ENCODE assay signal across 26 cellular contexts in genomic region chr22:27381960-27382742, GRCh38.
A peak's percentile ranks its signal among the peaks of the same experiment; 100 is the strongest.
DNase-seq lines count a peak whose midpoint lies in the region; ATAC-seq and TF ChIP-seq lines count a peak whose summit lies in the region.
"Had no signal": no experiment of that assay in that cellular context is flagged by ENCODE, and none has a peak within 500 bp of the region (broad histone marks: within the 10 kb centered on the region; RNA-seq: fewer than 3 reads in every experiment).

No MANE protein-coding gene starts in this region.

- no peak for TF ChIP-seq CTCF in PC-3 (conservative IDR thresholded peaks at IDR 0.05; ENCODE audit: low read depth, low read length)

- H3K4me3 Mint-ChIP-seq in stimulated activated effector memory CD8-positive, alpha-beta T cell treated with anti-CD3 and anti-CD28 coated beads, Interleukin-12 subunit alpha, Interleukin-12 subunit beta, amount 100 ng/mL, for 72 hours = no peak overlapping the region
- H3K4me3 Mint-ChIP-seq in activated naive CD8-positive, alpha-beta T cell treated with anti-CD3 and anti-CD28 coated beads, Interleukin-2, amount 50 U/mL, for 24 hours = no peak overlapping the region
- H3K4me3 Mint-ChIP-seq: dendritic cell treated with granulocyte-macrophage colony-stimulating factor and Interleukin-4, amounts not matched to agents 40 ng/mL and 50 ng/mL, for 4 days; mesothelial cell of epicardium; naive thymus-derived CD8-positive, alpha-beta T cell had no signal

- H3K4me3 ChIP-seq in H7 (ENCODE audit: insufficient read depth, low read depth, low read length) (no peak overlapping the region), SJCRH30 (no peak overlapping the region), PC-3 (ENCODE audit: low read length) (no peak overlapping the region)
- H3K4me3 ChIP-seq: ascending aorta had no signal

- no peak overlapping the region for H3K27ac Mint-ChIP-seq in stimulated activated effector memory CD8-positive, alpha-beta T cell treated with anti-CD3 and anti-CD28 coated beads, Interleukin-12 subunit alpha, Interleukin-12 subunit beta, amount 100 ng/mL, for 72 hours
- H3K27ac Mint-ChIP-seq in activated naive CD8-positive, alpha-beta T cell treated with anti-CD3 and anti-CD28 coated beads, Interleukin-2, amount 50 U/mL, for 24 hours = no peak overlapping the region
- H3K27ac Mint-ChIP-seq: activated naive CD4-positive, alpha-beta T cell treated with anti-CD3 and anti-CD28 coated beads, Interleukin-2, amount 50 U/mL, for 72 hours; activated T-helper 2 cell treated with anti-CD3 and anti-CD28 coated beads, Interferon-gamma antibody, Interleukin-2, Interleukin-4, amounts not matched to agents 10 μg/mL and 5 μg/mL and 100 μg/mL, durations not matched to agents 14 hours and 24 hours and 36 hours; dendritic cell treated with granulocyte-macrophage colony-stimulating factor and Interleukin-4, amounts not matched to agents 40 ng/mL and 50 ng/mL, for 4 days; naive thymus-derived CD8-positive, alpha-beta T cell had no signal

- peak; percentile 17 for ATAC-seq in stimulated activated effector memory CD8-positive, alpha-beta T cell treated with anti-CD3 and anti-CD28 coated beads, Interleukin-12 subunit alpha, Interleukin-12 subunit beta, amount 100 ng/mL, for 72 hours
- ATAC-seq in HG02678 (IDR thresholded peaks at IDR 0.05; ENCODE audit: unreplicated experiment) = no peak
- no peak for ATAC-seq in PC-3
- no peak for ATAC-seq in activated naive CD8-positive, alpha-beta T cell treated with anti-CD3 and anti-CD28 coated beads, Interleukin-2, amount 50 U/mL, for 24 hours
- no peak for ATAC-seq in GM19467 (IDR thresholded peaks at IDR 0.05; ENCODE audit: unreplicated experiment)
- ATAC-seq: activated naive CD4-positive, alpha-beta T cell treated with anti-CD3 and anti-CD28 coated beads, Interleukin-2, amount 50 U/mL, for 72 hours; left ventricle myocardium superior; naive thymus-derived CD8-positive, alpha-beta T cell had no signal

- peaks cover 4% of the 10 kb centered on the region for H3K27me3 Mint-ChIP-seq in activated naive CD8-positive, alpha-beta T cell treated with anti-CD3 and anti-CD28 coated beads, Interleukin-2, amount 50 U/mL, for 24 hours

- DNase-seq in H7 (peak; percentile 76), SJCRH30 (peak; percentile 17 to 28), iPS DF 19.7 (ENCODE audit: low read depth, low spot score) (peak; percentile 17), PC-3 (no peak)
- no peak for DNase-seq in stimulated activated effector memory CD8-positive, alpha-beta T cell treated with anti-CD3 and anti-CD28 coated beads, Interleukin-12 subunit alpha, Interleukin-12 subunit beta, amount 100 ng/mL, for 72 hours (ENCODE audit: low spot score in 2 of 2)
- no peak for DNase-seq in activated naive CD8-positive, alpha-beta T cell treated with anti-CD3 and anti-CD28 coated beads, Interleukin-2, amount 50 U/mL, for 24 hours
- DNase-seq: activated CD4-positive, alpha-beta T cell treated with anti-CD3 and anti-CD28 coated beads, Interleukin-2, amount 50 U/mL, for 48 hours; Calu3; central memory CD4-positive, alpha-beta T cell; DMS79 treated with DMSO at 0.1 percent for 48 hours; hippocampal formation; IMR-90; left ventricle myocardium superior; naive thymus-derived CD8-positive, alpha-beta T cell; NCI-H1092 treated with DMSO at 0.1 percent for 48 hours; NCI-H187 treated with DMSO at 0.1 percent for 48 hours; substantia nigra; T-helper 1 cell had no signal

- BruUV-seq in PC-3 (replicated peaks; lab: Mats Ljungman, UMichigan) = no TSS peak

- POLR2A ChIA-PET in PC-3 (lab: Charles Lee; ENCODE audit: unreplicated experiment) = no interaction called here

- H3K27me3 ChIP-seq in H7 (ENCODE audit: control insufficient read depth, insufficient read depth, low read length) = no peaks in the 10 kb centered on the region
- H3K27me3 ChIP-seq in SJCRH30 = no peaks in the 10 kb centered on the region
- peaks cover 16% of the 10 kb centered on the region for H3K27me3 ChIP-seq in PC-3 (ENCODE audit: low read length)

- H3K4me1 Mint-ChIP-seq in stimulated activated effector memory CD8-positive, alpha-beta T cell treated with anti-CD3 and anti-CD28 coated beads, Interleukin-12 subunit alpha, Interleukin-12 subunit beta, amount 100 ng/mL, for 72 hours = no peaks in the 10 kb centered on the region
- no peaks in the 10 kb centered on the region for H3K4me1 Mint-ChIP-seq in activated naive CD8-positive, alpha-beta T cell treated with anti-CD3 and anti-CD28 coated beads, Interleukin-2, amount 50 U/mL, for 24 hours
- H3K4me1 Mint-ChIP-seq: naive thymus-derived CD8-positive, alpha-beta T cell had no signal

- H2AFZ ChIP-seq in PC-3 (ENCODE audit: low read length) = no peak overlapping the region

- peaks cover 39% of the 10 kb centered on the region for H3K4me1 ChIP-seq in SJCRH30
- H3K4me1 ChIP-seq in PC-3 (ENCODE audit: insufficient read depth, low read length) = no peaks in the 10 kb centered on the region
- H3K4me1 ChIP-seq: ascending aorta had no signal

- H4K20me1 ChIP-seq in PC-3 (ENCODE audit: low read length) = no peaks in the 10 kb centered on the region

- H3K36me3 ChIP-seq in H7 (replicated peaks; ENCODE audit: control insufficient read depth, insufficient read depth, low read length) (no peaks in the 10 kb centered on the region), SJCRH30 (no peaks in the 10 kb centered on the region), PC-3 (ENCODE audit: low read depth, low read length) (no peaks in the 10 kb centered on the region)
- H3K36me3 ChIP-seq: ascending aorta had no signal

- no peaks in the 10 kb centered on the region for H3K9me2 ChIP-seq in PC-3 (replicated peaks; ENCODE audit: low read length)

- CTCF ChIA-PET in PC-3 (lab: Charles Lee) = no interaction called here

- no peaks in the 10 kb centered on the region for H3K36me3 Mint-ChIP-seq in stimulated activated effector memory CD8-positive, alpha-beta T cell treated with anti-CD3 and anti-CD28 coated beads, Interleukin-12 subunit alpha, Interleukin-12 subunit beta, amount 100 ng/mL, for 72 hours
- H3K36me3 Mint-ChIP-seq in activated naive CD8-positive, alpha-beta T cell treated with anti-CD3 and anti-CD28 coated beads, Interleukin-2, amount 50 U/mL, for 24 hours (ENCODE audit: low read depth) = no peaks in the 10 kb centered on the region
- H3K36me3 Mint-ChIP-seq: activated naive CD4-positive, alpha-beta T cell treated with anti-CD3 and anti-CD28 coated beads, Interleukin-2, amount 50 U/mL, for 72 hours; mesothelial cell of epicardium; naive thymus-derived CD8-positive, alpha-beta T cell had no signal

- no peak overlapping the region for H3K4me2 ChIP-seq in PC-3 (ENCODE audit: low read length)

- intact Hi-C loops in PC-3 (cut with micrococcal nuclease) = no loop called here

- H3K9ac ChIP-seq in PC-3 (ENCODE audit: low read length) = no peak overlapping the region

- H3K9me3 Mint-ChIP-seq in stimulated activated effector memory CD8-positive, alpha-beta T cell treated with anti-CD3 and anti-CD28 coated beads, Interleukin-12 subunit alpha, Interleukin-12 subunit beta, amount 100 ng/mL, for 72 hours = no peaks in the 10 kb centered on the region
- no peaks in the 10 kb centered on the region for H3K9me3 Mint-ChIP-seq in activated naive CD8-positive, alpha-beta T cell treated with anti-CD3 and anti-CD28 coated beads, Interleukin-2, amount 50 U/mL, for 24 hours
- H3K9me3 Mint-ChIP-seq: activated naive CD4-positive, alpha-beta T cell treated with anti-CD3 and anti-CD28 coated beads, Interleukin-2, amount 50 U/mL, for 72 hours; activated T-helper 2 cell treated with anti-CD3 and anti-CD28 coated beads, Interferon-gamma antibody, Interleukin-2, Interleukin-4, amounts not matched to agents 10 μg/mL and 5 μg/mL and 100 μg/mL, durations not matched to agents 14 hours and 24 hours and 36 hours; dendritic cell treated with granulocyte-macrophage colony-stimulating factor and Interleukin-4, amounts not matched to agents 40 ng/mL and 50 ng/mL, for 4 days; mesothelial cell of epicardium; naive thymus-derived CD8-positive, alpha-beta T cell had no signal

- no peak overlapping the region; the same call in 1 of the 2 replicates for H3K27ac ChIP-seq in SJCRH30
- no peak overlapping the region for H3K27ac ChIP-seq in PC-3 (ENCODE audit: low read length)
- H3K27ac ChIP-seq: ascending aorta, HL-60 had no signal

- H3K79me2 ChIP-seq in PC-3 (ENCODE audit: low read length) = no peaks in the 10 kb centered on the region

- H3K9me3 ChIP-seq in SJCRH30 (replicated peaks) = no peaks in the 10 kb centered on the region
- H3K9me3 ChIP-seq in PC-3 (ENCODE audit: low read length) = no peaks in the 10 kb centered on the region
- H3K9me3 ChIP-seq: ascending aorta had no signal

- H3F3A ChIP-seq in PC-3 (ENCODE audit: low read length, unreplicated experiment) = no peaks in the 10 kb centered on the region

Comparison
In these comparisons a context has a peak if more than half of its experiments do, and no peak if none do; other contexts are left out.
1. DNase-seq: peak in H7 (single experiment), SJCRH30 (2 of 2) and iPS DF 19.7 (single experiment); none in stimulated activated effector memory CD8-positive, alpha-beta T cell treated with anti-CD3 and anti-CD28 coated beads, Interleukin-12 subunit alpha, Interleukin-12 subunit beta, amount 100 ng/mL, for 72 hours (0 of 2), PC-3 (single experiment) and activated naive CD8-positive, alpha-beta T cell treated with anti-CD3 and anti-CD28 coated beads, Interleukin-2, amount 50 U/mL, for 24 hours (single experiment).